6 cellular contexts compared by ENCODE assay signal in genomic region chr7:63568571-63569313, GRCh38.
DNase-seq lines count a peak whose midpoint lies in the region; ATAC-seq, FAIRE-seq and TF ChIP-seq lines count a peak whose summit lies in the region.
"Not testable (repeated sequence)": the region's sequence is repeated elsewhere in the genome, so short reads cannot be mapped to it uniquely, and the experiment has no call there.

No MANE protein-coding gene starts in this region.

- H3K27me3 ChIP-seq in gastroesophageal sphincter, sigmoid colon: not testable (repeated sequence)

- H3K4me3 ChIP-seq in gastroesophageal sphincter; kidney (ENCODE audit: low read length in 2 of 2); sigmoid colon: not testable (repeated sequence)

- not testable (repeated sequence) for H3K9me3 Mint-ChIP-seq in osteocyte (ENCODE audit: unreplicated experiment)
- peaks cover 11 to 16% of the 10 kb centered on the region in 2 donors for H3K9me3 Mint-ChIP-seq in stimulated activated naive CD8-positive, alpha-beta T cell treated with anti-CD3 and anti-CD28 coated beads, Interleukin-15, amount 100 ng/mL, for 72 hours

- not testable (repeated sequence) for H3K9ac ChIP-seq in kidney (ENCODE audit: low read length in 2 of 2)

- peak; percentile 10 for ATAC-seq in gastroesophageal sphincter
- peak; percentile 39 for ATAC-seq in stimulated activated naive CD8-positive, alpha-beta T cell treated with anti-CD3 and anti-CD28 coated beads, Interleukin-15, amount 100 ng/mL, for 72 hours

- H3K4me3 Mint-ChIP-seq in osteocyte (ENCODE audit: unreplicated experiment); stimulated activated naive CD8-positive, alpha-beta T cell treated with anti-CD3 and anti-CD28 coated beads, Interleukin-15, amount 100 ng/mL, for 72 hours: not testable (repeated sequence)

- intact Hi-C loops in kidney (cut with DNase I); sigmoid colon (cut with DNase I): not testable (repeated sequence)

- not testable (repeated sequence) for TF ChIP-seq POLR2A in gastroesophageal sphincter (IDR thresholded peaks at IDR 0.05); sigmoid colon (IDR thresholded peaks at IDR 0.05)

- peaks cover 0 to 19% (median 0%) of the 10 kb centered on the region in 3 donors for H3K9me3 ChIP-seq in gastroesophageal sphincter
- H3K9me3 ChIP-seq in kidney (ENCODE audit: control insufficient read depth in 1 of 2, low read length in 2 of 2); sigmoid colon: not testable (repeated sequence)

- TF ChIP-seq CTCF in gastroesophageal sphincter (IDR thresholded peaks at IDR 0.05); kidney (IDR thresholded peaks at IDR 0.05; ENCODE audit: borderline replicate concordance, extremely low read depth, insufficient read depth); osteocyte (IDR thresholded peaks at IDR 0.05); sigmoid colon (IDR thresholded peaks at IDR 0.05): not testable (repeated sequence)

- DNase-seq in kidney = peak; percentile 53
- peak; percentile 87 for DNase-seq in mesenteric fat pad (ENCODE audit: low spot score)
- peak; percentile 76 for DNase-seq in osteocyte (ENCODE audit: extremely low spot score, unreplicated experiment)
- DNase-seq in sigmoid colon = peak; percentile 58
- not testable (repeated sequence) for DNase-seq in stimulated activated naive CD8-positive, alpha-beta T cell treated with anti-CD3 and anti-CD28 coated beads, Interleukin-15, amount 100 ng/mL, for 72 hours

- not testable (repeated sequence) for TF ChIP-seq EP300 in gastroesophageal sphincter (IDR thresholded peaks at IDR 0.05); sigmoid colon (IDR thresholded peaks at IDR 0.05)

- not testable (repeated sequence) for H3K27me3 Mint-ChIP-seq in osteocyte (ENCODE audit: unreplicated experiment); stimulated activated naive CD8-positive, alpha-beta T cell treated with anti-CD3 and anti-CD28 coated beads, Interleukin-15, amount 100 ng/mL, for 72 hours

- not testable (repeated sequence) for H3K27ac ChIP-seq in gastroesophageal sphincter; kidney (ENCODE audit: low read depth in 2 of 2, low read length in 2 of 2); sigmoid colon

- not testable (repeated sequence) for H3K36me3 Mint-ChIP-seq in osteocyte (ENCODE audit: unreplicated experiment)

- not testable (repeated sequence) for H3K27ac Mint-ChIP-seq in osteocyte (ENCODE audit: unreplicated experiment); stimulated activated naive CD8-positive, alpha-beta T cell treated with anti-CD3 and anti-CD28 coated beads, Interleukin-15, amount 100 ng/mL, for 72 hours

- FAIRE-seq in kidney (lab: Jason Lieb, UNC) = not testable (repeated sequence)

- H3K36me3 ChIP-seq in gastroesophageal sphincter; kidney (ENCODE audit: control insufficient read depth in 1 of 2, insufficient read depth in 2 of 2, low read length in 2 of 2); sigmoid colon: not testable (repeated sequence)

- WGBS in gastroesophageal sphincter (ENCODE audit: low coverage in 1 of 2), 2 donors = 80 to 100% methylated on average over 1 of the region's 27 CpGs
- WGBS in sigmoid colon, 2 donors = 91 to 93% methylated on average over 22 to 23 of the region's 27 CpGs

- not testable (repeated sequence) for H3K4me1 ChIP-seq in gastroesophageal sphincter; kidney (ENCODE audit: control insufficient read depth in 1 of 2, insufficient read depth in 1 of 2, low read depth in 1 of 2, low read length in 2 of 2); sigmoid colon

- H3K4me1 Mint-ChIP-seq in osteocyte (ENCODE audit: unreplicated experiment); stimulated activated naive CD8-positive, alpha-beta T cell treated with anti-CD3 and anti-CD28 coated beads, Interleukin-15, amount 100 ng/mL, for 72 hours: not testable (repeated sequence)
